8 cellular contexts compared by ENCODE assay signal in genomic region chr2:130372055-130372832, GRCh38. TPM values are rescaled to one million over a fixed set of nuclear protein-coding genes. Genes with fewer than 3 reads are reported as not detected.
A peak's percentile ranks its signal among the peaks of the same experiment; 100 is the strongest.
DNase-seq lines count a peak whose midpoint lies in the region; ATAC-seq lines count a peak whose summit lies in the region.

No MANE protein-coding gene starts in this region.

- H3K27me3 Mint-ChIP-seq in CD8-positive, alpha-beta memory T cell, result no peaks in the 10 kb centered on the region

- CTCF ChIA-PET in CD8-positive, alpha-beta memory T cell (lab: Charles Lee), result interaction anchor here (0.8 to 2.0 kb wide), 9 partner anchors 11 to 191 kb away, joined by 3 to 23 read pairs (median 4); partner anchors contain the start of genes IMP4, MZT2B, PTPN18 and SMPD4

- peak overlapping the region; percentile 76 for H3K27ac ChIP-seq in CD8-positive, alpha-beta memory T cell (ENCODE audit: low read depth, low read length)
- H3K27ac ChIP-seq in esophagus (ENCODE audit: low read depth in 2 of 2, low read length in 1 of 2) (peak overlapping the region; percentile 82 to 86), muscle layer of colon (ENCODE audit: low read depth, low read length) (peak overlapping the region; percentile 88)

- peaks cover 56 to 73% (median 69%) of the 10 kb centered on the region in 3 donors for H3K4me1 Mint-ChIP-seq in CD8-positive, alpha-beta memory T cell

- H3K4me3 Mint-ChIP-seq in CD8-positive, alpha-beta memory T cell, result peak overlapping the region; percentile 92 to 97 (median 95)

- ATAC-seq in GM19324 (IDR thresholded peaks at IDR 0.05; ENCODE audit: low FRiP score, unreplicated experiment) (peak; percentile 76), HG03442 (IDR thresholded peaks at IDR 0.05; ENCODE audit: unreplicated experiment) (peak; percentile 64)

- H3K36me3 Mint-ChIP-seq in CD8-positive, alpha-beta memory T cell, result peaks cover 5 to 26% (median 7%) of the 10 kb centered on the region in 3 donors

- H3K9ac ChIP-seq in NT2/D1 (ENCODE audit: insufficient read length, low read depth) (peak overlapping the region; percentile 83), muscle layer of colon (ENCODE audit: low read length) (peak overlapping the region; percentile 66)

- POLR2A ChIA-PET in CD8-positive, alpha-beta memory T cell (lab: Charles Lee), result interaction anchor here (0.7 to 3.1 kb wide), 3 partner anchors 19 to 30 kb away, joined by 3 to 17 read pairs (median 16); partner anchors contain the start of gene IMP4

- DNase-seq in CD8-positive, alpha-beta memory T cell, result peak; percentile 57 to 80 (median 70)
- DNase-seq in NT2/D1 (ENCODE audit: low read depth, low spot score), result peak; percentile 76
- peak; percentile 79 for DNase-seq in activated T-cell treated with anti-CD3 and anti-CD28 coated beads for 48 hours (ENCODE audit: low read depth)
- peak; percentile 29 to 64 for DNase-seq in stimulated activated CD8-positive, alpha-beta memory T cell treated with anti-CD3 and anti-CD28 coated beads, Interleukin-7, amount 100 ng/mL, for 4 hours (ENCODE audit: low read depth in 2 of 2)

- no peaks in the 10 kb centered on the region for H3K27me3 ChIP-seq in CD8-positive, alpha-beta memory T cell (ENCODE audit: insufficient read depth, low read length, poor library complexity, severe bottlenecking)
- H3K27me3 ChIP-seq in NT2/D1 (ENCODE audit: insufficient read depth, insufficient read length), result peaks cover 4% of the 10 kb centered on the region
- H3K27me3 ChIP-seq in esophagus (ENCODE audit: control insufficient read depth in 1 of 2, insufficient read depth in 2 of 2, low read length in 2 of 2), result no peaks in the 10 kb centered on the region
- H3K27me3 ChIP-seq in muscle layer of colon (ENCODE audit: control insufficient read depth in 1 of 2, insufficient read depth in 2 of 2, low read length in 2 of 2), result no peaks in the 10 kb centered on the region

- H3K36me3 ChIP-seq in CD8-positive, alpha-beta memory T cell (ENCODE audit: insufficient read depth, low read length), result no peaks in the 10 kb centered on the region
- H3K36me3 ChIP-seq in NT2/D1 (ENCODE audit: insufficient read depth, insufficient read length, low read length) (peaks cover 31% of the 10 kb centered on the region), esophagus (ENCODE audit: control insufficient read depth in 2 of 2, insufficient read depth in 2 of 2, low read length in 1 of 2) (peaks cover 2 to 5% of the 10 kb centered on the region in 2 donors), muscle layer of colon (ENCODE audit: insufficient read depth, low read length) (no peaks in the 10 kb centered on the region)

- 1 to 2% methylated on average over 76 to 81 of the region's 81 CpGs for WGBS in esophagus, 2 donors

- H3K9me3 ChIP-seq in CD8-positive, alpha-beta memory T cell (ENCODE audit: low read length), result no peaks in the 10 kb centered on the region
- H3K9me3 ChIP-seq in NT2/D1 (ENCODE audit: insufficient read depth, low read length) (peaks cover 14% of the 10 kb centered on the region; the same call in 1 of the 2 replicates), esophagus (ENCODE audit: control insufficient read depth in 2 of 2, insufficient read depth in 1 of 2, low read depth in 1 of 2, low read length in 1 of 2) (no peaks in the 10 kb centered on the region), muscle layer of colon (ENCODE audit: low read length) (no peaks in the 10 kb centered on the region)

- peak overlapping the region; percentile 85 for H3K4me3 ChIP-seq in CD8-positive, alpha-beta memory T cell (ENCODE audit: low read length)
- H3K4me3 ChIP-seq in NT2/D1 (ENCODE audit: insufficient read length, low read depth) (peak overlapping the region; percentile 76), esophagus (ENCODE audit: low read depth in 1 of 2, low read length in 2 of 2) (peak overlapping the region; percentile 66 to 78), muscle layer of colon (ENCODE audit: low read depth in 1 of 2, low read length in 2 of 2) (peak overlapping the region; percentile 77 to 91)

- no peaks in the 10 kb centered on the region for H3K9me3 Mint-ChIP-seq in CD8-positive, alpha-beta memory T cell

- H3K27ac Mint-ChIP-seq in CD8-positive, alpha-beta memory T cell, result peak overlapping the region; percentile 85 to 97 (median 96)

- peaks cover 35% of the 10 kb centered on the region for H3K4me1 ChIP-seq in CD8-positive, alpha-beta memory T cell (ENCODE audit: insufficient read depth, low read length)
- H3K4me1 ChIP-seq in NT2/D1 (ENCODE audit: insufficient read depth, insufficient read length) (peaks cover 5% of the 10 kb centered on the region), esophagus (ENCODE audit: control insufficient read depth in 2 of 2, insufficient read depth in 2 of 2, low read length in 1 of 2) (peaks cover 2 to 6% of the 10 kb centered on the region in 2 donors), muscle layer of colon (ENCODE audit: insufficient read depth, low read length) (peaks cover 16% of the 10 kb centered on the region)

RNA-seq across cellular contexts. Expression of gene PTPN18, which starts 16.4 kb away (rescaled TPM):
- total RNA-seq in CD8-positive, alpha-beta memory T cell, result 10 to 100 TPM; 55.1 to 60.0 TPM
- polyA plus RNA-seq in CD8-positive, alpha-beta memory T cell, result 77.7 TPM
- 10 to 100 TPM; 20.5 to 32.5 TPM for polyA plus RNA-seq in esophagus

RNA-seq across cellular contexts. Expression of gene IMP4, which starts 29.5 kb away (rescaled TPM):
- 100 to 1,000 TPM; 227 to 239 TPM for total RNA-seq in CD8-positive, alpha-beta memory T cell
- polyA plus RNA-seq in CD8-positive, alpha-beta memory T cell, result 86.8 TPM
- polyA plus RNA-seq in esophagus, result 10 to 100 TPM; 42.7 to 74.4 TPM

Comparison
In these comparisons a context has a peak if more than half of its experiments do, and no peak if none do; other contexts are left out.
1. Peak in every context shown above with its lines: DNase-seq, ATAC-seq, H3K4me3 ChIP-seq and H3K27ac ChIP-seq.